ENCODE assay signal across 21 cellular contexts in the genomic region with DNA sequence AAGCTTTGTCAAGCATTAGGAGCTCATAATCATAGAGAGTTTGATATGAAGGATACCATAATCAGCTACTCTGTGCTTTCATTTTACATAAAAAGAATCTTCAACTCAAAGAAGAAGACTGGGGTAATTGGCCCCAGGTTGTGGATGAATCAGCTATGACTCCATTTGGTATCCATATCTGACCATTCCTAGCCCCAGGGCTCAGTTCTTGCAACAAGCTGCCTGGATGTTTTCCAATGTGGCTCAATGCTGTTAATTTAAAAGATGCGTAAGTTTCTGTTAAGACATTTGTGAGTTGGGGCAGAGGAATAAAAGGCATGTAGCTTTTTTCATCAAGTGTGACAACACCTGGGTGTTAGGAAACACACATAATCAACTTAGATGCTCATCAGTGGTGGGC.
DNase-seq lines count a peak whose midpoint lies in the region; ATAC-seq and TF ChIP-seq lines count a peak whose summit lies in the region.
"Had no signal": no experiment of that assay in that cellular context is flagged by ENCODE, and none has a peak within 500 bp of the region (broad histone marks: within the 10 kb centered on the region; RNA-seq: fewer than 3 reads in every experiment).

No MANE protein-coding gene starts in this region.

- no peaks in the 10 kb centered on the region for H3K9me3 ChIP-seq in adipocyte (ENCODE audit: control insufficient read depth, low read length)
- H3K9me3 ChIP-seq: HAP-1, spleen, suprapubic skin had no signal

- H3K27me3 ChIP-seq in adipocyte (replicated peaks; ENCODE audit: control insufficient read depth, insufficient read depth, low read length), result no peaks in the 10 kb centered on the region
- H3K27me3 ChIP-seq: dorsolateral prefrontal cortex, spleen, suprapubic skin had no signal

- H3K36me3 ChIP-seq in adipocyte (ENCODE audit: control insufficient read depth, insufficient read depth, low read length, severe bottlenecking), result no peaks in the 10 kb centered on the region
- H3K36me3 ChIP-seq: HAP-1, spleen, suprapubic skin had no signal

- ATAC-seq in HG03571 (IDR thresholded peaks at IDR 0.05; ENCODE audit: unreplicated experiment) (no peak), HG03439 (IDR thresholded peaks at IDR 0.05; ENCODE audit: unreplicated experiment) (no peak)
- ATAC-seq in activated CD4-positive, CD25-positive, alpha-beta regulatory T cell treated with anti-CD3 and anti-CD28 coated beads, Interleukin-2, amount 50 U/mL, for 24 hours, result no peak
- ATAC-seq: natural killer cell had no signal

- no peaks in the 10 kb centered on the region for H3K4me1 ChIP-seq in adipocyte (ENCODE audit: control insufficient read depth, insufficient read depth, low read length)
- H3K4me1 ChIP-seq: HAP-1, spleen, suprapubic skin had no signal

- H3K9ac ChIP-seq in adipocyte (ENCODE audit: low read length), result no peak overlapping the region
- H3K9ac ChIP-seq: KMS-11 had no signal

- TF ChIP-seq CTCF in fibroblast of pulmonary artery (IDR thresholded peaks at IDR 0.05; ENCODE audit: low read length, missing control alignments), result no peak

- DNase-seq in A172 (ENCODE audit: low spot score) (peak; percentile 58), H4 (ENCODE audit: low spot score) (peak; percentile 16), adipocyte (ENCODE audit: low read depth) (peak; percentile 98), fibroblast of pulmonary artery (ENCODE audit: low read depth) (peak; percentile 26), GM19240 (ENCODE audit: insufficient read length, low spot score) (no peak)
- DNase-seq: 8988T; activated B cell treated with CpG ODN at 0.5 μM for 24 hours; activated T-cell treated with anti-CD3 and anti-CD28 coated beads, Interleukin-2, amount 50 U/mL, for 48 hours; dorsolateral prefrontal cortex; hippocampal formation; natural killer cell; NCI-H1105; NCI-H526; SIG-M5; spleen had no signal

- H3K4me3 ChIP-seq in adipocyte (ENCODE audit: low read length), result no peak overlapping the region
- no peak overlapping the region for H3K4me3 ChIP-seq in fibroblast of pulmonary artery (replicated peaks; ENCODE audit: low read depth, low read length)
- H3K4me3 ChIP-seq: dorsolateral prefrontal cortex, HAP-1, spleen, suprapubic skin had no signal
